Comparison of ENCODE assay signal across 24 cellular contexts in the genomic region with DNA sequence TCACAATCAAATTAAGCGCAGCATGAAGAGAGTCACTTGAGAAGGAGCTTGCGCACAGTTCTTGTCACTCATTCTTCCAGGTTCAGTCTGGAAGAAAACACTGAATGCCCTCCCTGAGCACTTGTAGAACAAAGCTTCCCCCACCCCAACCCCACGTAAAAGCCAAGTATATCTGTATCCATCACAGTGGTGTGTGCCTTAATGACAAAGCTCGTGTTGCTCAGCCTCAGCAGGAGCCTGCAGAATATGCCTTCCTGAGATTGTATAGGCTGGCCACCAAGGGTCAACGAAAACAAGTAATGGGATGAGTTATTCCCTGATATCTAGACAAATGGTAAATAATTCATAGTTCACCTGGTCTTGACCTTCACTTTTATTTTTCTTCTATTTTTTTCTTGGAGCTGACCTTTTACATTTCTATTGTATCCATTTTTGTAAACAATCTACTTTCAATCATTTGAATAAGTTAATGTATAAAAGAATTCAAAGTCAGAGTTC.
"Had no signal": no experiment of that assay in that cellular context is flagged by ENCODE, and none has a peak within 500 bp of the region (broad histone marks: within the 10 kb centered on the region; RNA-seq: fewer than 3 reads in every experiment).

No MANE protein-coding gene starts in this region.

- H3K4me3 Mint-ChIP-seq: activated T-cell treated with anti-CD3 and anti-CD28 coated beads, Interleukin-2, amount 50 U/mL, for 24 hours; activated T-helper 17 cell treated with anti-CD3 and anti-CD28 coated beads, Interleukin-2, amount 50 U/mL, for 72 hours; brain; dendritic cell treated with granulocyte-macrophage colony-stimulating factor and Interleukin-4, amounts not matched to agents 40 ng/mL and 50 ng/mL, for 4 days; mesothelial cell of epicardium; naive thymus-derived CD8-positive, alpha-beta T cell; T-helper 2 cell treated with Interferon-gamma antibody and Interleukin-4, amounts not matched to agents 5 μg/mL and 100 μg/mL, for 36 hours had no signal

- H3K4me1 Mint-ChIP-seq: activated T-helper 17 cell treated with anti-CD3 and anti-CD28 coated beads, Interleukin-2, amount 50 U/mL, for 72 hours had no signal

- H3K27ac ChIP-seq: neutrophil, ovary, prostate gland, thoracic aorta, upper lobe of left lung had no signal

- FAIRE-seq: endometrium had no signal

- H3K36me3 Mint-ChIP-seq: activated naive CD4-positive, alpha-beta T cell treated with anti-CD3 and anti-CD28 coated beads, Interleukin-2, amount 50 U/mL, for 72 hours; brain; mesothelial cell of epicardium; naive thymus-derived CD8-positive, alpha-beta T cell had no signal

- H3K9me3 ChIP-seq: neutrophil, ovary, prostate gland, thoracic aorta, upper lobe of left lung had no signal

- H3K27ac Mint-ChIP-seq: activated naive CD4-positive, alpha-beta T cell treated with anti-CD3 and anti-CD28 coated beads, Interleukin-2, amount 50 U/mL, for 72 hours; activated T-cell treated with anti-CD3 and anti-CD28 coated beads, Interleukin-2, amount 50 U/mL, for 24 hours; activated T-helper 17 cell treated with anti-CD3 and anti-CD28 coated beads, Interleukin-2, amount 50 U/mL, for 72 hours; dendritic cell treated with granulocyte-macrophage colony-stimulating factor and Interleukin-4, amounts not matched to agents 40 ng/mL and 50 ng/mL, for 4 days; mesothelial cell of epicardium; T-helper 2 cell treated with Interferon-gamma antibody and Interleukin-4, amounts not matched to agents 5 μg/mL and 100 μg/mL, for 36 hours had no signal

- H3K9me3 Mint-ChIP-seq: activated naive CD4-positive, alpha-beta T cell treated with anti-CD3 and anti-CD28 coated beads, Interleukin-2, amount 50 U/mL, for 72 hours; activated T-cell treated with anti-CD3 and anti-CD28 coated beads, Interleukin-2, amount 50 U/mL, for 24 hours; activated T-helper 17 cell treated with anti-CD3 and anti-CD28 coated beads, Interleukin-2, amount 50 U/mL, for 72 hours; brain; dendritic cell treated with granulocyte-macrophage colony-stimulating factor and Interleukin-4, amounts not matched to agents 40 ng/mL and 50 ng/mL, for 4 days; naive thymus-derived CD8-positive, alpha-beta T cell; T-helper 2 cell treated with Interferon-gamma antibody and Interleukin-4, amounts not matched to agents 5 μg/mL and 100 μg/mL, for 36 hours had no signal

- H3K36me3 ChIP-seq: neutrophil, ovary, prostate gland, thoracic aorta, upper lobe of left lung had no signal

- DNase-seq: activated CD4-positive, alpha-beta T cell treated with anti-CD3 and anti-CD28 coated beads, Interleukin-2, amount 50 U/mL, for 4 hours; activated CD8-positive, alpha-beta memory T cell treated with anti-CD3 and anti-CD28 coated beads for 24 hours; activated CD8-positive, alpha-beta memory T cell treated with anti-CD3 and anti-CD28 coated beads, Interleukin-2, amount 50 U/mL, for 4 hours; activated T-cell treated with anti-CD3 and anti-CD28 coated beads, Interleukin-2, amount 50 U/mL, for 24 hours; aorta; effector CD4-positive, alpha-beta T cell; foreskin fibroblast; left ventricle myocardium superior; mammary epithelial cell; naive thymus-derived CD8-positive, alpha-beta T cell; ovary; stimulated activated CD4-positive, alpha-beta T cell treated with anti-CD3 and anti-CD28 coated beads, Interleukin-4, amount 100 ng/mL, for 1 hour; stimulated activated naive CD4-positive, alpha-beta T cell treated with Interleukin-2 at 50 U/mL for 16 hours; upper lobe of left lung had no signal

- H3K27me3 ChIP-seq: neutrophil, ovary, upper lobe of left lung had no signal

- H3K4me1 ChIP-seq: prostate gland, upper lobe of left lung had no signal

- H3K4me3 ChIP-seq: ovary, prostate gland, thoracic aorta, upper lobe of left lung had no signal
